8 cellular contexts compared by ENCODE assay signal in genomic region chr9:38417003-38417965, GRCh38. TPM values are rescaled to one million over a fixed set of nuclear protein-coding genes. Genes with fewer than 3 reads are reported as not detected.
DNase-seq lines count a peak whose midpoint lies in the region; ATAC-seq and TF ChIP-seq lines count a peak whose summit lies in the region.

No MANE protein-coding gene starts in this region.

- CTCF ChIA-PET in AG04449 (lab: Yijun Ruan, JAX): interaction anchor here (0.8 to 3.0 kb wide), 9 partner anchors 10 to 39 kb away, joined by 3 to 27 read pairs (median 4); no protein-coding TSS in a partner anchor

- H3K36me3 Mint-ChIP-seq in activated naive CD8-positive, alpha-beta T cell treated with anti-CD3 and anti-CD28 coated beads for 36 hours: no peaks in the 10 kb centered on the region
- H3K36me3 Mint-ChIP-seq in mesothelial cell of epicardium: no peaks in the 10 kb centered on the region

- POLR2A ChIA-PET in AG04449 (lab: Yijun Ruan, JAX): no interaction called here

- H3K27me3 Mint-ChIP-seq in activated naive CD8-positive, alpha-beta T cell treated with anti-CD3 and anti-CD28 coated beads for 36 hours: peaks cover 21% of the 10 kb centered on the region
- peaks cover 53% of the 10 kb centered on the region for H3K27me3 Mint-ChIP-seq in mesothelial cell of epicardium (ENCODE audit: low read depth)

- DNase-seq in AG04449 (ENCODE audit: low read depth, low spot score) (no peak), NB4 (ENCODE audit: low read depth) (peak; percentile 31), mesothelial cell of epicardium (ENCODE audit: low spot score in 2 of 2, unreplicated experiment in 2 of 2) (no peak)
- DNase-seq in activated naive CD8-positive, alpha-beta T cell treated with anti-CD3 and anti-CD28 coated beads for 36 hours: peak; percentile 33

- no peak overlapping the region for H3K27ac Mint-ChIP-seq in activated naive CD8-positive, alpha-beta T cell treated with anti-CD3 and anti-CD28 coated beads for 36 hours
- H3K27ac Mint-ChIP-seq in mesothelial cell of epicardium: no peak overlapping the region

- TF ChIP-seq CTCF in AG04449 (IDR thresholded peaks at IDR 0.05; ENCODE audit: insufficient read depth, low read length, missing control alignments): peak; percentile 39
- peak; percentile 78 for TF ChIP-seq CTCF in GM12873 (IDR thresholded peaks at IDR 0.05; ENCODE audit: insufficient read depth, low read depth, low read length, missing control alignments)
- TF ChIP-seq CTCF in NB4 (IDR thresholded peaks at IDR 0.05; ENCODE audit: low read depth, low read length): peak; percentile 64
- peak; percentile 39 for TF ChIP-seq CTCF in mesothelial cell of epicardium (IDR thresholded peaks at IDR 0.05; ENCODE audit: unreplicated experiment)

- no peak for TF ChIP-seq POLR2A in NB4 (IDR thresholded peaks at IDR 0.05; ENCODE audit: extremely low read depth, insufficient read length)

- no peaks in the 10 kb centered on the region for H3K9me3 Mint-ChIP-seq in activated naive CD8-positive, alpha-beta T cell treated with anti-CD3 and anti-CD28 coated beads for 36 hours
- H3K9me3 Mint-ChIP-seq in mesothelial cell of epicardium: no peaks in the 10 kb centered on the region

- no peaks in the 10 kb centered on the region for H3K4me1 Mint-ChIP-seq in activated naive CD8-positive, alpha-beta T cell treated with anti-CD3 and anti-CD28 coated beads for 36 hours
- peaks cover 12% of the 10 kb centered on the region for H3K4me1 Mint-ChIP-seq in mesothelial cell of epicardium

- H3K4me3 ChIP-seq in AG04449 (ENCODE audit: low read depth, low read length) (no peak overlapping the region), NB4 (ENCODE audit: low read depth, low read length) (no peak overlapping the region)

- no peak overlapping the region for H3K4me3 Mint-ChIP-seq in activated naive CD8-positive, alpha-beta T cell treated with anti-CD3 and anti-CD28 coated beads for 36 hours
- H3K4me3 Mint-ChIP-seq in mesothelial cell of epicardium: no peak overlapping the region

- ATAC-seq in HG02870 (IDR thresholded peaks at IDR 0.05; ENCODE audit: unreplicated experiment): no peak
- ATAC-seq in HG03457 (IDR thresholded peaks at IDR 0.05; ENCODE audit: unreplicated experiment): no peak
- ATAC-seq in HG02571 (IDR thresholded peaks at IDR 0.05; ENCODE audit: unreplicated experiment): no peak

RNA-seq across cellular contexts. Expression of gene IGFBPL1, which starts 7.0 kb away (rescaled TPM):
- not detected for total RNA-seq in activated naive CD8-positive, alpha-beta T cell treated with anti-CD3 and anti-CD28 coated beads for 36 hours
- total RNA-seq in mesothelial cell of epicardium: 0.27 to 0.34 TPM in 2 of 3 replicates, not detected in the other

RNA-seq across cellular contexts. Expression of gene ALDH1B1, which starts 24.8 kb away (rescaled TPM):
- 10 to 100 TPM; 31.8 to 35.0 TPM for total RNA-seq in activated naive CD8-positive, alpha-beta T cell treated with anti-CD3 and anti-CD28 coated beads for 36 hours
- total RNA-seq in mesothelial cell of epicardium: 17.5 to 20.3 TPM (median 19.7 TPM) in 3 replicates

Comparison
In these comparisons a context has a peak if more than half of its experiments do, and no peak if none do; other contexts are left out.
1. DNase-seq: peak in NB4 (single experiment) and activated naive CD8-positive, alpha-beta T cell treated with anti-CD3 and anti-CD28 coated beads for 36 hours (single experiment); none in AG04449 (single experiment) and mesothelial cell of epicardium (0 of 2).
2. Peak in every context shown above with its lines, with median percentiles within 50 percentile points of each other: CTCF ChIP-seq.